Comparison of ENCODE assay signal across 1 cellular context in genomic region chr14:75804570-75805275, GRCh38.
TF ChIP-seq lines count a peak whose summit lies in the region.

No MANE protein-coding gene starts in this region.

TF ChIP-seq in SK-N-SH, 30 proteins besides CTCF, POLR2A, EP300 and RAD21:
- TF ChIP-seq REST (IDR thresholded peaks at IDR 0.05; ENCODE audit: low read depth, low read length): no peak
- TF ChIP-seq PBX3 (IDR thresholded peaks at IDR 0.05): no peak
- no peak for TF ChIP-seq USF2 (IDR thresholded peaks at IDR 0.05; ENCODE audit: borderline replicate concordance, low read depth, low read length)
- no peak for TF ChIP-seq TEAD4 (IDR thresholded peaks at IDR 0.05; ENCODE audit: borderline replicate concordance, insufficient read depth)
- TF ChIP-seq CHD2 (IDR thresholded peaks at IDR 0.05; ENCODE audit: low read length, partially characterized antibody): no peak
- TF ChIP-seq MXI1 (IDR thresholded peaks at IDR 0.05; ENCODE audit: low read depth, low read length): no peak
- TF ChIP-seq MEF2A (IDR thresholded peaks at IDR 0.05; ENCODE audit: borderline replicate concordance, low read depth): no peak
- TF ChIP-seq TAF1 (IDR thresholded peaks at IDR 0.05; ENCODE audit: borderline replicate concordance, low read depth, low read length): no peak
- no peak for TF ChIP-seq MAX (IDR thresholded peaks at IDR 0.05; ENCODE audit: low read depth)
- no peak for TF ChIP-seq GATA2 (CRISPR knock-in tag; IDR thresholded peaks at IDR 0.05)
- TF ChIP-seq POLR2AphosphoS5 (IDR thresholded peaks at IDR 0.05; ENCODE audit: low read depth, low read length): no peak
- TF ChIP-seq SIN3A (IDR thresholded peaks at IDR 0.05; ENCODE audit: borderline replicate concordance, low read depth, low read length): no peak
- no peak for TF ChIP-seq YY1 (IDR thresholded peaks at IDR 0.05; ENCODE audit: low read depth)
- TF ChIP-seq USF1 (IDR thresholded peaks at IDR 0.05; ENCODE audit: borderline replicate concordance, low read depth): no peak
- no peak for TF ChIP-seq TCF12 (IDR thresholded peaks at IDR 0.05)
- no peak for TF ChIP-seq GABPA (IDR thresholded peaks at IDR 0.05; ENCODE audit: low read depth)
- TF ChIP-seq FOSL2 (IDR thresholded peaks at IDR 0.05; ENCODE audit: borderline replicate concordance, low read depth): no peak
- TF ChIP-seq FOXM1 (IDR thresholded peaks at IDR 0.05; ENCODE audit: low read depth): no peak
